8 cellular contexts compared by ENCODE assay signal in genomic region chr4:76305971-76306881, GRCh38. TPM values are rescaled to one million over a fixed set of nuclear protein-coding genes. Genes with fewer than 3 reads are reported as not detected.
DNase-seq lines count a peak whose midpoint lies in the region; ATAC-seq and TF ChIP-seq lines count a peak whose summit lies in the region.

TSS of gene STBD1 (plus strand) at chr4:76306733. CDS start at chr4:76306770, 37 bp downstream.

- peaks cover 10% of the 10 kb centered on the region for H3F3A ChIP-seq in neural progenitor cell (ENCODE audit: low read depth)

- peak within 1 kb of the TSS; percentile 61 for H3K4me3 ChIP-seq in CD4-positive, CD25-positive, alpha-beta regulatory T cell (ENCODE audit: low read depth, low read length)
- peak within 1 kb of the TSS; percentile 76 for H3K4me3 ChIP-seq in neural progenitor cell
- peak within 1 kb of the TSS; percentile 67 to 75 for H3K4me3 ChIP-seq in aorta (ENCODE audit: low read length in 2 of 2)

- no peaks in the 10 kb centered on the region for H3K27me3 ChIP-seq in CD4-positive, CD25-positive, alpha-beta regulatory T cell (ENCODE audit: control insufficient read depth, insufficient read depth, low read length)
- H3K27me3 ChIP-seq in neural progenitor cell, result peaks cover 20% of the 10 kb centered on the region
- H3K27me3 ChIP-seq in aorta (ENCODE audit: control insufficient read depth in 1 of 2, insufficient read depth in 2 of 2, low read length in 1 of 2), result no peaks in the 10 kb centered on the region

- ATAC-seq in CD4-positive, CD25-positive, alpha-beta regulatory T cell (ENCODE audit: low read depth in 2 of 2), result peak; percentile 11 to 32
- peak; percentile 94 for ATAC-seq in aorta (ENCODE audit: low FRiP score)

- no peak within 1 kb of the TSS for H3K27ac ChIP-seq in CD4-positive, CD25-positive, alpha-beta regulatory T cell (ENCODE audit: insufficient read depth, low read length, poor library complexity, severe bottlenecking)
- no peak within 1 kb of the TSS for H3K27ac ChIP-seq in neural progenitor cell
- H3K27ac ChIP-seq in aorta (ENCODE audit: low read depth in 1 of 2, low read length in 2 of 2), result peak within 1 kb of the TSS; percentile 45 to 90

- no peaks in the 10 kb centered on the region for H3K36me3 ChIP-seq in CD4-positive, CD25-positive, alpha-beta regulatory T cell (ENCODE audit: control insufficient read depth, insufficient read depth, low read length)
- H3K36me3 ChIP-seq in neural progenitor cell, result no peaks in the 10 kb centered on the region
- H3K36me3 ChIP-seq in aorta (ENCODE audit: control insufficient read depth in 1 of 2, insufficient read depth in 2 of 2, low read length in 1 of 2), result peaks cover 0 to 6% of the 10 kb centered on the region in 2 donors

- peaks cover 8 to 44% (median 17%) of the 10 kb centered on the region in 4 donors for H3K4me1 Mint-ChIP-seq in CD4-positive, CD25-positive, alpha-beta regulatory T cell
- peaks cover 25% of the 10 kb centered on the region for H3K4me1 Mint-ChIP-seq in activated naive CD8-positive, alpha-beta T cell treated with anti-CD3 and anti-CD28 coated beads for 36 hours
- H3K4me1 Mint-ChIP-seq in glutamatergic neuron (ENCODE audit: low read depth, unreplicated experiment) (peaks cover 33% of the 10 kb centered on the region), neural progenitor cell (peaks cover 6% of the 10 kb centered on the region)

- H3K79me2 ChIP-seq in neural progenitor cell (ENCODE audit: low read depth), result no peaks in the 10 kb centered on the region

- peak in 2 of 3 donors; percentile 2 to 34 for DNase-seq in CD4-positive, CD25-positive, alpha-beta regulatory T cell
- DNase-seq in HCEC 1CT (peak; percentile 55), OCI-M1 (lab: John Stamatoyannopoulos, UW) (peak; percentile 78), glutamatergic neuron (peak; percentile 84), neural progenitor cell (ENCODE audit: low spot score) (peak; percentile 90), aorta (peak; percentile 91 to 96), NCI-H446 (lab: John Stamatoyannopoulos, UW) (no peak)
- DNase-seq in activated naive CD8-positive, alpha-beta T cell treated with anti-CD3 and anti-CD28 coated beads for 36 hours, result peak; percentile 33

- intact Hi-C loops in aorta (cut with DNase I), result loop anchor here (2.0 to 10.0 kb wide), 6 partner anchors 54 to 525 kb away; partner anchors contain the start of genes CCDC158 (in 1 of the 2), FAM47E (in 1 of the 2) and SCARB2 (in 1 of the 2)

- peak within 1 kb of the TSS in 2 of 3 donors; percentile 9 to 48 for H3K27ac Mint-ChIP-seq in CD4-positive, CD25-positive, alpha-beta regulatory T cell
- no peak within 1 kb of the TSS for H3K27ac Mint-ChIP-seq in activated naive CD8-positive, alpha-beta T cell treated with anti-CD3 and anti-CD28 coated beads for 36 hours
- peak within 1 kb of the TSS; percentile 88 for H3K27ac Mint-ChIP-seq in glutamatergic neuron (ENCODE audit: unreplicated experiment)
- no peak within 1 kb of the TSS for H3K27ac Mint-ChIP-seq in neural progenitor cell

- peak within 1 kb of the TSS; percentile 96 for H3K4me2 ChIP-seq in neural progenitor cell

- peak within 1 kb of the TSS; percentile 75 to 86 (median 82) for H3K4me3 Mint-ChIP-seq in CD4-positive, CD25-positive, alpha-beta regulatory T cell
- peak within 1 kb of the TSS; percentile 74 for H3K4me3 Mint-ChIP-seq in activated naive CD8-positive, alpha-beta T cell treated with anti-CD3 and anti-CD28 coated beads for 36 hours
- H3K4me3 Mint-ChIP-seq in glutamatergic neuron (ENCODE audit: unreplicated experiment) (peak within 1 kb of the TSS; percentile 92), neural progenitor cell (peak within 1 kb of the TSS; percentile 89)

- WGBS in aorta, 2 donors, result 0 to 1% methylated on average over 80 to 85 of the region's 85 CpGs

- H3K9ac ChIP-seq in neural progenitor cell, result no peak within 1 kb of the TSS

- peaks cover 0 to 2% (median 1%) of the 10 kb centered on the region in 7 donors for H3K9me3 Mint-ChIP-seq in CD4-positive, CD25-positive, alpha-beta regulatory T cell
- H3K9me3 Mint-ChIP-seq in activated naive CD8-positive, alpha-beta T cell treated with anti-CD3 and anti-CD28 coated beads for 36 hours, result no peaks in the 10 kb centered on the region
- peaks cover 14% of the 10 kb centered on the region for H3K9me3 Mint-ChIP-seq in glutamatergic neuron (ENCODE audit: unreplicated experiment)
- no peaks in the 10 kb centered on the region for H3K9me3 Mint-ChIP-seq in neural progenitor cell

- no peak for TF ChIP-seq CTCF in glutamatergic neuron (IDR thresholded peaks at IDR 0.05; ENCODE audit: partially characterized antibody, unreplicated experiment)
- TF ChIP-seq CTCF in neural progenitor cell (IDR thresholded peaks at IDR 0.05), result peak; percentile 13

- peak within 1 kb of the TSS; percentile 91 for H2AFZ ChIP-seq in neural progenitor cell (replicated peaks)

- H3K36me3 Mint-ChIP-seq in CD4-positive, CD25-positive, alpha-beta regulatory T cell, result no peaks in the 10 kb centered on the region
- H3K36me3 Mint-ChIP-seq in activated naive CD8-positive, alpha-beta T cell treated with anti-CD3 and anti-CD28 coated beads for 36 hours, result no peaks in the 10 kb centered on the region
- H3K36me3 Mint-ChIP-seq in glutamatergic neuron (ENCODE audit: unreplicated experiment) (peaks cover 5% of the 10 kb centered on the region), neural progenitor cell (peaks cover 6% of the 10 kb centered on the region)

- H3K4me1 ChIP-seq in CD4-positive, CD25-positive, alpha-beta regulatory T cell (ENCODE audit: control insufficient read depth, insufficient read depth, low read length, poor library complexity, severe bottlenecking), result peaks cover 32% of the 10 kb centered on the region
- H3K4me1 ChIP-seq in neural progenitor cell (no peaks in the 10 kb centered on the region), aorta (ENCODE audit: control insufficient read depth in 1 of 2, insufficient read depth in 2 of 2, low read length in 2 of 2) (peaks cover 3 to 5% of the 10 kb centered on the region in 2 donors)

- H3K27me3 Mint-ChIP-seq in CD4-positive, CD25-positive, alpha-beta regulatory T cell, result peaks cover 28% of the 10 kb centered on the region
- peaks cover 44% of the 10 kb centered on the region for H3K27me3 Mint-ChIP-seq in activated naive CD8-positive, alpha-beta T cell treated with anti-CD3 and anti-CD28 coated beads for 36 hours
- H3K27me3 Mint-ChIP-seq in glutamatergic neuron (ENCODE audit: unreplicated experiment), result peaks cover 7% of the 10 kb centered on the region
- peaks cover 9% of the 10 kb centered on the region for H3K27me3 Mint-ChIP-seq in neural progenitor cell (ENCODE audit: insufficient read depth, low read depth)

- no peaks in the 10 kb centered on the region for H3K9me3 ChIP-seq in CD4-positive, CD25-positive, alpha-beta regulatory T cell (ENCODE audit: control insufficient read depth in 2 of 2, low read length in 2 of 2)
- H3K9me3 ChIP-seq in neural progenitor cell (ENCODE audit: low read depth) (no peaks in the 10 kb centered on the region), aorta (ENCODE audit: control insufficient read depth, low read length) (no peaks in the 10 kb centered on the region)

- no peaks in the 10 kb centered on the region for H4K20me1 ChIP-seq in neural progenitor cell (ENCODE audit: low read depth)

RNA-seq across cellular contexts. Expression of gene STBD1, which starts in this region (rescaled TPM):
- 0.47 TPM for total RNA-seq in CD4-positive, CD25-positive, alpha-beta regulatory T cell
- 1 to 10 TPM in 1 of 4 donors, under 1 TPM in 3; 0.17 to 1.5 (median 0.37) TPM for polyA plus RNA-seq in CD4-positive, CD25-positive, alpha-beta regulatory T cell
- under 1 TPM in 1 of 2 experiments, not detected in 1; 0.20 TPM for total RNA-seq in activated naive CD8-positive, alpha-beta T cell treated with anti-CD3 and anti-CD28 coated beads for 36 hours
- total RNA-seq in glutamatergic neuron (ENCODE audit: unreplicated experiment), result 15.9 TPM
- total RNA-seq in neural progenitor cell (ENCODE audit: low replicate concordance), result 2.5 and 5.4 TPM in 2 replicates
- 10 to 100 TPM; 11.6 to 16.8 TPM for total RNA-seq in aorta
- polyA plus RNA-seq in aorta, result 10 to 100 TPM in 1 of 2 donors, 1 to 10 TPM in 1; 7.4 to 11.9 TPM

Comparison
In these comparisons a context has a peak if more than half of its experiments do, and no peak if none do; other contexts are left out.
1. Peak in DNase-seq in activated naive CD8-positive, alpha-beta T cell treated with anti-CD3 and anti-CD28 coated beads for 36 hours; RNA of the gene not detected or under 1 TPM.
2. DNase-seq: peak in CD4-positive, CD25-positive, alpha-beta regulatory T cell (2 of 3), HCEC 1CT (single experiment), OCI-M1 (single experiment), glutamatergic neuron (single experiment), neural progenitor cell (single experiment) and aorta (2 of 2); none in NCI-H446 (0 of 2).
3. H3K27ac ChIP-seq: peak in aorta (2 of 2); none in CD4-positive, CD25-positive, alpha-beta regulatory T cell (single experiment) and neural progenitor cell (single experiment).
4. H3K27ac Mint-ChIP-seq: peak in CD4-positive, CD25-positive, alpha-beta regulatory T cell (2 of 3) and glutamatergic neuron (single experiment); none in activated naive CD8-positive, alpha-beta T cell treated with anti-CD3 and anti-CD28 coated beads for 36 hours (single experiment) and neural progenitor cell (single experiment).
5. Peak in every context shown above with its lines, with median percentiles within 50 percentile points of each other: H3K4me3 ChIP-seq and H3K4me3 Mint-ChIP-seq.